ENCODE assay signal across 1 cellular context in genomic region chr14:54728700-54729527, GRCh38.
TF ChIP-seq lines count a peak whose summit lies in the region.

No MANE protein-coding gene starts in this region.

TF ChIP-seq in IMR-90, 13 proteins besides CTCF, POLR2A, EP300 and RAD21 (continued from another document):
- TF ChIP-seq FOS (IDR thresholded peaks at IDR 0.05; ENCODE audit: low read depth, low read length) (no peak), NFE2L2 (IDR thresholded peaks at IDR 0.05; ENCODE audit: low read depth, low read length) (no peak), MXI1 (IDR thresholded peaks at IDR 0.05; ENCODE audit: borderline replicate concordance, low read depth, low read length) (no peak), RCOR1 (IDR thresholded peaks at IDR 0.05; ENCODE audit: insufficient replicate concordance, low read length) (no peak), CEBPB (IDR thresholded peaks at IDR 0.05; ENCODE audit: low read depth, low read length) (no peak), MAFK (IDR thresholded peaks at IDR 0.05; ENCODE audit: low read depth, low read length) (no peak), MAZ (IDR thresholded peaks at IDR 0.05; ENCODE audit: borderline replicate concordance, low read depth, low read length) (no peak), RFX5 (IDR thresholded peaks at IDR 0.05; ENCODE audit: low read depth, low read length) (no peak), BHLHE40 (IDR thresholded peaks at IDR 0.05; ENCODE audit: low read depth, low read length) (no peak), SMC3 (IDR thresholded peaks at IDR 0.05; ENCODE audit: low read depth, low read length) (no peak)
- TF ChIP-seq, protein P1, sequence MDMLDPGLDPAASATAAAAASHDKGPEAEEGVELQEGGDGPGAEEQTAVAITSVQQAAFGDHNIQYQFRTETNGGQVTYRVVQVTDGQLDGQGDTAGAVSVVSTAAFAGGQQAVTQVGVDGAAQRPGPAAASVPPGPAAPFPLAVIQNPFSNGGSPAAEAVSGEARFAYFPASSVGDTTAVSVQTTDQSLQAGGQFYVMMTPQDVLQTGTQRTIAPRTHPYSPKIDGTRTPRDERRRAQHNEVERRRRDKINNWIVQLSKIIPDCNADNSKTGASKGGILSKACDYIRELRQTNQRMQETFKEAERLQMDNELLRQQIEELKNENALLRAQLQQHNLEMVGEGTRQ (IDR thresholded peaks at IDR 0.05; ENCODE audit: low read depth, low read length): no peak
